In genomic region chr1:11058026-11058425, GRCh38 we compare ENCODE assay signal across 1 cellular context.
TF ChIP-seq lines count a peak whose summit lies in the region.

No MANE protein-coding gene starts in this region.

TF ChIP-seq in K562, 482 proteins besides CTCF, POLR2A, EP300 and RAD21:
- TF ChIP-seq BRCA1 (IDR thresholded peaks at IDR 0.05) (no peak), BRCA1 (CRISPR knock-in tag; IDR thresholded peaks at IDR 0.05) (peak; percentile 67; the same call in 1 of the 2 replicates), LCOR (CRISPR knock-in tag; IDR thresholded peaks at IDR 0.05) (no peak), ZNF699 (CRISPR knock-in tag; IDR thresholded peaks at IDR 0.05; ENCODE audit: insufficient replicate concordance) (no peak)
TF ChIP-seq in K562: peak in this region for 1.
